ENCODE assay signal across 20 cellular contexts in genomic region chr19:5972355-5972731, GRCh38. TPM values are rescaled to one million over a fixed set of nuclear protein-coding genes. Genes with fewer than 3 reads are reported as not detected.
A peak's percentile ranks its signal among the peaks of the same experiment; 100 is the strongest.
DNase-seq lines count a peak whose midpoint lies in the region; ATAC-seq, FAIRE-seq and TF ChIP-seq lines count a peak whose summit lies in the region.
"Had no signal": no experiment of that assay in that cellular context is flagged by ENCODE, and none has a peak within 500 bp of the region (broad histone marks: within the 10 kb centered on the region; RNA-seq: fewer than 3 reads in every experiment).

No MANE protein-coding gene starts in this region.

- TF ChIP-seq RAD21 in A549 (conservative IDR thresholded peaks at IDR 0.05 in 1 of 2, IDR thresholded peaks at IDR 0.05 in 1 of 2) = no peak

- TF ChIP-seq POLR2A in A549 (IDR thresholded peaks at IDR 0.05; ENCODE audit: low read length) = no peak
- TF ChIP-seq POLR2A in breast epithelium (IDR thresholded peaks at IDR 0.05) = no peak

- no peak overlapping the region for H3K4me2 ChIP-seq in A549
- peak overlapping the region in 9 of 11 experiments; percentile 3 to 99 (median 29); a peak in 16 of 22 replicates for H3K4me2 ChIP-seq in BLaER1 treated with 17β-estradiol and CSF1 and Interleukin-3, amounts not matched to agents 10 nM and 100 nM
- H3K4me2 ChIP-seq: smooth muscle cell had no signal

- H3K36me3 ChIP-seq in BLaER1 treated with 17β-estradiol and CSF1 and Interleukin-3, amounts not matched to agents 10 nM and 100 nM = peaks cover 26 to 80% (median 56%) of the 10 kb centered on the region in 11 experiments
- peaks cover 0 to 35% (median 5%) of the 10 kb centered on the region in 3 experiments for H3K36me3 ChIP-seq in naive thymus-derived CD4-positive, alpha-beta T cell (ENCODE audit: control insufficient read depth in 2 of 3, insufficient read depth in 3 of 3, low read length in 3 of 3)
- H3K36me3 ChIP-seq in breast epithelium = no peaks in the 10 kb centered on the region

- no peak overlapping the region for H3K9ac ChIP-seq in BLaER1 treated with 17β-estradiol and CSF1 and Interleukin-3, amounts not matched to agents 10 nM and 100 nM

- intact Hi-C loops in activated T-helper 1 cell treated with anti-CD3 and anti-CD28 coated beads, Interleukin-12 subunit alpha, Interleukin-12 subunit beta, Interleukin-2, Interleukin-4 antibody, amounts not matched to agents 30 ng/mL and 10 ng/mL and 1 ng/mL, durations not matched to agents 14 hours and 24 hours and 36 hours (cut with micrococcal nuclease) = no loop called here
- intact Hi-C loops in naive thymus-derived CD4-positive, alpha-beta T cell (cut with micrococcal nuclease) = loop anchor here in 1 of 2 donors (10.0 kb wide), 1 partner anchor 762 kb away; the partner anchor contains the start of genes GPR108 and TRIP10
- intact Hi-C loops in breast epithelium (cut with DNase I; ENCODE audit: low total_unique reads) = no loop called here

- POLR2A ChIA-PET in A549 (lab: Yijun Ruan, JAX) = no interaction called here
- POLR2A ChIA-PET in naive thymus-derived CD4-positive, alpha-beta T cell (lab: Charles Lee) = interaction anchor here (0.6 to 2.7 kb wide), 3 partner anchors 10 to 22 kb away, joined by 3 to 12 read pairs (median 12); no protein-coding TSS in a partner anchor

- 93% methylated on average over 9 of the region's 9 CpGs for WGBS in A549 (ENCODE audit: missing lambda C conversion rate)

- TF ChIP-seq CTCF in A549 (IDR thresholded peaks at IDR 0.05) (no peak), GM13976 (IDR thresholded peaks at IDR 0.05; ENCODE audit: borderline replicate concordance, control extremely low read depth, extremely low read depth, insufficient read depth, missing control alignments) (no peak), breast epithelium (IDR thresholded peaks at IDR 0.05) (no peak)

- H3K4me1 ChIP-seq in A549 (peaks cover 13% of the 10 kb centered on the region; the same call in 2 of the 3 replicates), breast epithelium (peaks cover 3 to 35% of the 10 kb centered on the region in 2 donors)
- peaks cover 89 to 98% (median 94%) of the 10 kb centered on the region in 10 experiments for H3K4me1 ChIP-seq in BLaER1 treated with 17β-estradiol and CSF1 and Interleukin-3, amounts not matched to agents 10 nM and 100 nM
- H3K4me1 ChIP-seq in naive thymus-derived CD4-positive, alpha-beta T cell (ENCODE audit: control insufficient read depth in 2 of 2, insufficient read depth in 2 of 2, low read length in 2 of 2) = peaks cover 47 to 68% of the 10 kb centered on the region in 2 donors

- peaks cover 29% of the 10 kb centered on the region for H3K36me3 Mint-ChIP-seq in activated T-helper 1 cell treated with anti-CD3 and anti-CD28 coated beads, Interleukin-12 subunit alpha, Interleukin-12 subunit beta, Interleukin-2, Interleukin-4 antibody, amounts not matched to agents 30 ng/mL and 10 ng/mL and 1 ng/mL, durations not matched to agents 14 hours and 24 hours and 36 hours (ENCODE audit: low read depth)
- H3K36me3 Mint-ChIP-seq in naive thymus-derived CD4-positive, alpha-beta T cell = peaks cover 3 to 16% (median 5%) of the 10 kb centered on the region in 5 donors

- peak overlapping the region; percentile 27 for H3K4me3 Mint-ChIP-seq in activated T-helper 1 cell treated with anti-CD3 and anti-CD28 coated beads, Interleukin-12 subunit alpha, Interleukin-12 subunit beta, Interleukin-2, Interleukin-4 antibody, amounts not matched to agents 30 ng/mL and 10 ng/mL and 1 ng/mL, durations not matched to agents 14 hours and 24 hours and 36 hours
- peak overlapping the region in 5 of 10 donors; percentile 8 to 45 (median 38) for H3K4me3 Mint-ChIP-seq in naive thymus-derived CD4-positive, alpha-beta T cell

- H3K9me3 ChIP-seq in A549 (no peaks in the 10 kb centered on the region), breast epithelium (no peaks in the 10 kb centered on the region)
- H3K9me3 ChIP-seq in BLaER1 treated with 17β-estradiol and CSF1 and Interleukin-3, amounts not matched to agents 10 nM and 100 nM (replicated peaks in 1 of 11) = no peaks in the 10 kb centered on the region
- H3K9me3 ChIP-seq in naive thymus-derived CD4-positive, alpha-beta T cell (ENCODE audit: control insufficient read depth in 2 of 3, low read length in 3 of 3) = no peaks in the 10 kb centered on the region
- H3K9me3 ChIP-seq: Caco-2, esophagus squamous epithelium, HAP-1 had no signal

- no peak for FAIRE-seq in A549 (lab: Jason Lieb, UNC)
- FAIRE-seq: astrocyte, HTR-8/SVneo had no signal

- H3K9me3 Mint-ChIP-seq in activated T-helper 1 cell treated with anti-CD3 and anti-CD28 coated beads, Interleukin-12 subunit alpha, Interleukin-12 subunit beta, Interleukin-2, Interleukin-4 antibody, amounts not matched to agents 30 ng/mL and 10 ng/mL and 1 ng/mL, durations not matched to agents 14 hours and 24 hours and 36 hours = no peaks in the 10 kb centered on the region
- H3K9me3 Mint-ChIP-seq in naive thymus-derived CD4-positive, alpha-beta T cell = no peaks in the 10 kb centered on the region
- H3K9me3 Mint-ChIP-seq: naive B cell had no signal

- peaks cover 73% of the 10 kb centered on the region for H3K4me1 Mint-ChIP-seq in activated T-helper 1 cell treated with anti-CD3 and anti-CD28 coated beads, Interleukin-12 subunit alpha, Interleukin-12 subunit beta, Interleukin-2, Interleukin-4 antibody, amounts not matched to agents 30 ng/mL and 10 ng/mL and 1 ng/mL, durations not matched to agents 14 hours and 24 hours and 36 hours (ENCODE audit: low read depth)
- peaks cover 56 to 96% (median 89%) of the 10 kb centered on the region in 7 donors for H3K4me1 Mint-ChIP-seq in naive thymus-derived CD4-positive, alpha-beta T cell

- H4K20me1 ChIP-seq in BLaER1 treated with 17β-estradiol and CSF1 and Interleukin-3, amounts not matched to agents 10 nM and 100 nM = peaks cover 87 to 100% (median 100%) of the 10 kb centered on the region in 11 experiments

- H3K27me3 Mint-ChIP-seq in activated T-helper 1 cell treated with anti-CD3 and anti-CD28 coated beads, Interleukin-12 subunit alpha, Interleukin-12 subunit beta, Interleukin-2, Interleukin-4 antibody, amounts not matched to agents 30 ng/mL and 10 ng/mL and 1 ng/mL, durations not matched to agents 14 hours and 24 hours and 36 hours (ENCODE audit: insufficient read depth) = no peaks in the 10 kb centered on the region
- no peaks in the 10 kb centered on the region for H3K27me3 Mint-ChIP-seq in naive thymus-derived CD4-positive, alpha-beta T cell
- H3K27me3 Mint-ChIP-seq: naive B cell had no signal

- H3K4me3 ChIP-seq in A549 (no peak overlapping the region), breast epithelium (no peak overlapping the region)
- H3K4me3 ChIP-seq in BLaER1 treated with 17β-estradiol and CSF1 and Interleukin-3, amounts not matched to agents 10 nM and 100 nM = no peak overlapping the region
- no peak overlapping the region for H3K4me3 ChIP-seq in naive thymus-derived CD4-positive, alpha-beta T cell (ENCODE audit: low read length)
- H3K4me3 ChIP-seq: esophagus squamous epithelium, HAP-1, smooth muscle cell had no signal

- H3K27ac ChIP-seq in A549 = no peak overlapping the region
- no peak overlapping the region for H3K27ac ChIP-seq in BLaER1 treated with 17β-estradiol and CSF1 and Interleukin-3, amounts not matched to agents 10 nM and 100 nM
- no peak overlapping the region for H3K27ac ChIP-seq in naive thymus-derived CD4-positive, alpha-beta T cell (ENCODE audit: low read depth, low read length)
- H3K27ac ChIP-seq in breast epithelium = no peak overlapping the region
- H3K27ac ChIP-seq: esophagus squamous epithelium, RWPE1 had no signal

- in situ Hi-C loops in GM13976 (cut with MboI; ENCODE audit: low sequenced_read_pairs, unreplicated experiment) = no loop called here

- TF ChIP-seq EP300 in A549 (IDR thresholded peaks at IDR 0.05) = no peak

- DNase-seq in A549 (ENCODE audit: low read depth in 1 of 2, low spot score in 1 of 2) (no peak), GM13976 (ENCODE audit: low spot score) (no peak), HuH-7 (ENCODE audit: low spot score) (no peak), breast epithelium (ENCODE audit: low spot score in 2 of 2) (no peak), middle frontal gyrus (ENCODE audit: extremely low spot score, low spot score) (no peak)
- no peak for DNase-seq in activated T-helper 1 cell treated with anti-CD3 and anti-CD28 coated beads, Interleukin-12 subunit alpha, Interleukin-12 subunit beta, Interleukin-2, Interleukin-4 antibody, amounts not matched to agents 30 ng/mL and 10 ng/mL and 1 ng/mL, durations not matched to agents 14 hours and 24 hours and 36 hours (ENCODE audit: low spot score)
- DNase-seq in naive thymus-derived CD4-positive, alpha-beta T cell = no peak
- DNase-seq: activated CD4-positive, alpha-beta T cell treated with anti-CD3 and anti-CD28 coated beads for 1 hour; Caco-2; esophagus squamous epithelium; naive B cell; NCI-H2107; NCI-H524 treated with DMSO at 0.1 percent for 48 hours; stimulated activated CD4-positive, alpha-beta T cell treated with anti-CD3 and anti-CD28 coated beads, Interleukin-2, amount 100 ng/mL, for 48 hours had no signal

- H3K27me3 ChIP-seq in BLaER1 treated with 17β-estradiol and CSF1 and Interleukin-3, amounts not matched to agents 10 nM and 100 nM = no peaks in the 10 kb centered on the region
- H3K27me3 ChIP-seq in naive thymus-derived CD4-positive, alpha-beta T cell (ENCODE audit: control insufficient read depth in 2 of 2, insufficient read depth in 2 of 2, low read length in 2 of 2) = no peaks in the 10 kb centered on the region
- no peaks in the 10 kb centered on the region for H3K27me3 ChIP-seq in breast epithelium
- H3K27me3 ChIP-seq: esophagus squamous epithelium had no signal

- H3K27ac Mint-ChIP-seq in activated T-helper 1 cell treated with anti-CD3 and anti-CD28 coated beads, Interleukin-12 subunit alpha, Interleukin-12 subunit beta, Interleukin-2, Interleukin-4 antibody, amounts not matched to agents 30 ng/mL and 10 ng/mL and 1 ng/mL, durations not matched to agents 14 hours and 24 hours and 36 hours = no peak overlapping the region
- peak overlapping the region in 8 of 9 donors; percentile 25 to 81 (median 54) for H3K27ac Mint-ChIP-seq in naive thymus-derived CD4-positive, alpha-beta T cell

- CTCF ChIA-PET in A549 (lab: Yijun Ruan, JAX) = interaction anchor here (0.6 to 2.6 kb wide), 4 partner anchors 75 to 169 kb away, joined by 3 to 12 read pairs (median 4); partner anchors contain the start of gene NRTN
- CTCF ChIA-PET in naive thymus-derived CD4-positive, alpha-beta T cell (lab: Charles Lee) = interaction anchor here (0.9 to 1.6 kb wide), 2 partner anchors 12 to 50 kb away, joined by 3 to 4 read pairs; no protein-coding TSS in a partner anchor

- no peak for ATAC-seq in A549
- no peak for ATAC-seq in naive thymus-derived CD4-positive, alpha-beta T cell

RNA-seq across cellular contexts. Expression of gene RANBP3, which starts 5.6 kb away (rescaled TPM):
- polyA plus RNA-seq in A549 (2011; rRNA removed) (39.2 and 43.3 TPM in 2 replicates), A549 (2017; fragmentation: RNase III; extraction: RNeasy Plus Mini Kit Qiagen cat#74134 plus additional on column Dnase treatment) (48.0 to 54.7 TPM (median 53.5 TPM) in 3 replicates)
- polyA plus RNA-seq in A549 (2012; cell fraction: cytosol; rRNA removed) = 89.0 and 96.0 TPM in 2 replicates
- 108 and 164 TPM in 2 replicates for polyA plus RNA-seq in A549 (2012; cell fraction: nucleus; rRNA removed)
- polyA minus RNA-seq in A549 (2011; rRNA and poly(A)+ RNA removed) = 37.9 and 48.2 TPM in 2 replicates
- total RNA-seq in activated T-helper 1 cell treated with anti-CD3 and anti-CD28 coated beads, Interleukin-12 subunit alpha, Interleukin-12 subunit beta, Interleukin-2, Interleukin-4 antibody, amounts not matched to agents 30 ng/mL and 10 ng/mL and 1 ng/mL, durations not matched to agents 14 hours and 24 hours and 36 hours = 122 and 126 TPM in 2 replicates
- total RNA-seq in naive thymus-derived CD4-positive, alpha-beta T cell = 100 to 1,000 TPM in 1 of 5 experiments, 10 to 100 TPM in 4; 88.3 to 104 (median 94.0) TPM
- polyA plus RNA-seq in naive thymus-derived CD4-positive, alpha-beta T cell = 10 to 100 TPM in 1 of 2 donors, 1 to 10 TPM in 1; 7.0 to 12.4 TPM
- total RNA-seq in breast epithelium = 10 to 100 TPM; 54.4 to 66.2 (median 64.9) TPM

RNA-seq across cellular contexts. Expression of gene CAPS, which starts 58.3 kb away (rescaled TPM):
- polyA plus RNA-seq in A549 (2011; rRNA removed) (1.2 and 1.4 TPM in 2 replicates), A549 (2017; fragmentation: RNase III; extraction: RNeasy Plus Mini Kit Qiagen cat#74134 plus additional on column Dnase treatment) (1.5 to 2.0 TPM (median 1.7 TPM) in 3 replicates)
- 1.3 and 1.7 TPM in 2 replicates for polyA plus RNA-seq in A549 (2012; cell fraction: cytosol; rRNA removed)
- 9.3 and 9.4 TPM in 2 replicates for polyA plus RNA-seq in A549 (2012; cell fraction: nucleus; rRNA removed)
- 0.50 and 0.97 TPM in 2 replicates for polyA minus RNA-seq in A549 (2011; rRNA and poly(A)+ RNA removed)
- total RNA-seq in activated T-helper 1 cell treated with anti-CD3 and anti-CD28 coated beads, Interleukin-12 subunit alpha, Interleukin-12 subunit beta, Interleukin-2, Interleukin-4 antibody, amounts not matched to agents 30 ng/mL and 10 ng/mL and 1 ng/mL, durations not matched to agents 14 hours and 24 hours and 36 hours = 3.4 and 3.6 TPM in 2 replicates
- 10 to 100 TPM; 22.1 to 80.6 (median 58.5) TPM for total RNA-seq in naive thymus-derived CD4-positive, alpha-beta T cell
- polyA plus RNA-seq in naive thymus-derived CD4-positive, alpha-beta T cell = 1 to 10 TPM; 1.6 to 4.1 TPM
- total RNA-seq in breast epithelium = 10 to 100 TPM in 2 of 3 donors, 1 to 10 TPM in 1; 9.4 to 19.0 (median 16.4) TPM
